8 cellular contexts compared by ENCODE assay signal in genomic region chr13:48977973-48978372, GRCh38.
DNase-seq lines count a peak whose midpoint lies in the region; TF ChIP-seq lines count a peak whose summit lies in the region.

No MANE protein-coding gene starts in this region.

- H3K4me1 ChIP-seq in ES-I3 (ENCODE audit: insufficient read depth, low read length) (peaks cover 23% of the 10 kb centered on the region; the same call in 1 of the 2 replicates), neutrophil (ENCODE audit: control insufficient read depth in 1 of 2, insufficient read depth in 1 of 2, low read depth in 1 of 2, low read length in 1 of 2) (peaks cover 38 to 40% of the 10 kb centered on the region in 2 experiments)
- peaks cover 9% of the 10 kb centered on the region for H3K4me1 ChIP-seq in effector memory CD4-positive, alpha-beta T cell (ENCODE audit: control insufficient read depth, insufficient read depth, low read length, poor library complexity, severe bottlenecking)

- no peaks in the 10 kb centered on the region for H3K27me3 ChIP-seq in effector memory CD4-positive, alpha-beta T cell (replicated peaks; ENCODE audit: control insufficient read depth, insufficient read depth, low read length, poor library complexity, severe bottlenecking)
- H3K27me3 ChIP-seq in neutrophil = no peaks in the 10 kb centered on the region

- H3K9me3 ChIP-seq in ES-I3 (ENCODE audit: control insufficient read depth, insufficient read depth, low read length) (no peaks in the 10 kb centered on the region), neutrophil (no peaks in the 10 kb centered on the region)
- no peaks in the 10 kb centered on the region for H3K9me3 ChIP-seq in effector memory CD4-positive, alpha-beta T cell (ENCODE audit: control insufficient read depth, low read length)

- H3K9ac ChIP-seq in ES-I3 (ENCODE audit: low read depth, low read length) = peak overlapping the region; percentile 95; the same call in 1 of the 2 replicates

- DNase-seq in MV-4-11 (lab: John Stamatoyannopoulos, UW) (peak; percentile 5), GM10266 (ENCODE audit: extremely low spot score) (no peak), NCI-H187 (lab: John Stamatoyannopoulos, UW) (no peak), cerebellar cortex (ENCODE audit: low spot score) (no peak), NCI-H1048 (lab: John Stamatoyannopoulos, UW) (no peak)
- no peak for DNase-seq in effector memory CD4-positive, alpha-beta T cell

- H3K4me3 ChIP-seq in effector memory CD4-positive, alpha-beta T cell (ENCODE audit: insufficient read depth, low read depth, low read length, poor library complexity, severe bottlenecking) = peak overlapping the region; percentile 88
- H3K4me3 ChIP-seq in neutrophil (ENCODE audit: low read depth in 1 of 2, low read length in 1 of 2) = peak overlapping the region; percentile 88 to 95

- TF ChIP-seq CTCF in neutrophil (IDR thresholded peaks at IDR 0.05) (no peak), GM10266 (IDR thresholded peaks at IDR 0.05; ENCODE audit: control insufficient read depth, insufficient read depth, low read depth, missing control alignments) (no peak)

- no peak overlapping the region for H3K27ac ChIP-seq in effector memory CD4-positive, alpha-beta T cell (ENCODE audit: insufficient read depth, low read length, poor library complexity, severe bottlenecking)
- no peak overlapping the region for H3K27ac ChIP-seq in neutrophil

- H3K36me3 ChIP-seq in ES-I3 (ENCODE audit: insufficient read depth, low read length) (no peaks in the 10 kb centered on the region), neutrophil (no peaks in the 10 kb centered on the region)
- no peaks in the 10 kb centered on the region for H3K36me3 ChIP-seq in effector memory CD4-positive, alpha-beta T cell (ENCODE audit: control insufficient read depth, insufficient read depth, low read length)
